Comparison of ENCODE assay signal across 13 cellular contexts in the genomic region with DNA sequence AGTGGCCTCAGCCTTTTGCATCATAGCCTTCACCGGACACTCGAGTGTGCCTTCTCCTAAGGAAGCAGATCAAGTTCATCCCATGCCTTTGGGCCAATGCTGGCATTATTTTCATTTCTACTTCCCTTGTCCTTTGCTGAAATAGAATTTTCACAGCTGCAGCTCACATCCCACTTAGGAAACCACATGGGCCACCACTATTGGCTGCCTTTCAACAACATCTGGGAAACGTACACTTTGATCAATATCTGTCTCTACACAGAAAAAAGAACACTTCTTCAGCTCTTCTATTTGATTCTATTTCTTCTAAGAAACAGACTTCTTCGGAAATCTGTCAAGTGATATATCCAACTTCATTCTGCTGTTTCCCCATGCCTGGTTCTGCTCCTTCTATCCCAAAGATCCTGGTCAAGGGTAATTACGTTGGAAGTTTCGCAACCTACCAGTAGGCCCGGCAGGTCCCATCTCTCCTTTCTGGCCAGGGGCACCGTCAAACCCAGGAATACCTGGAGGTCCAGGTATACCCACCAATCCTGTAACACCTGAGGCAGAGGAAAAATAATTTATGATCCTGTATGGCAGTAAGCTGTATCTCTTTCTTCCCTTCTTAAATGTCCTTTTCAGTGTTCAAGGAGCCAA.
"Had no signal": no experiment of that assay in that cellular context is flagged by ENCODE, and none has a peak within 500 bp of the region (broad histone marks: within the 10 kb centered on the region; RNA-seq: fewer than 3 reads in every experiment).

No MANE protein-coding gene starts in this region.

- H3K27ac ChIP-seq: VCaP had no signal

- ATAC-seq: activated naive CD4-positive, alpha-beta T cell treated with anti-CD3 and anti-CD28 coated beads, Interleukin-2, amount 50 U/mL, for 72 hours; activated T-cell treated with anti-CD3 and anti-CD28 coated beads, Interleukin-2, amount 50 U/mL, for 72 hours had no signal

- H3K4me3 ChIP-seq: lung, tibial nerve had no signal

- H3K27me3 ChIP-seq: tibial nerve had no signal

- DNase-seq: activated CD4-positive, CD25-positive, alpha-beta regulatory T cell treated with anti-CD3 and anti-CD28 coated beads, Interleukin-2, amount 50 U/mL, for 72 hours; activated CD8-positive, alpha-beta memory T cell treated with anti-CD3 and anti-CD28 coated beads for 24 hours; activated CD8-positive, alpha-beta memory T cell treated with anti-CD3 and anti-CD28 coated beads, Interleukin-2, amount 50 U/mL, for 48 hours; activated gamma-delta T cell; activated T-cell treated with anti-CD3 and anti-CD28 coated beads, Interleukin-2, amount 50 U/mL, for 72 hours; dermis blood vessel endothelial cell; effector memory CD4-positive, alpha-beta T cell; nucleus accumbens; T1000 had no signal

- H3K9me3 ChIP-seq: tibial nerve had no signal
